ENCODE assay signal across 17 cellular contexts in genomic region chr9:90037136-90037797, GRCh38.
DNase-seq lines count a peak whose midpoint lies in the region; ATAC-seq and TF ChIP-seq lines count a peak whose summit lies in the region.
"Had no signal": no experiment of that assay in that cellular context is flagged by ENCODE, and none has a peak within 500 bp of the region (broad histone marks: within the 10 kb centered on the region; RNA-seq: fewer than 3 reads in every experiment).

No MANE protein-coding gene starts in this region.

- H3K4me3 Mint-ChIP-seq in glutamatergic neuron (ENCODE audit: unreplicated experiment) (peak overlapping the region; percentile 8), progenitor cell of endocrine pancreas (ENCODE audit: low read depth) (no peak overlapping the region)
- H3K4me3 Mint-ChIP-seq: CD4-positive, alpha-beta T cell; T-cell had no signal

- no peaks in the 10 kb centered on the region for H3K36me3 Mint-ChIP-seq in glutamatergic neuron (ENCODE audit: unreplicated experiment)
- H3K36me3 Mint-ChIP-seq in progenitor cell of endocrine pancreas (ENCODE audit: insufficient read depth) = no peaks in the 10 kb centered on the region
- H3K36me3 Mint-ChIP-seq: T-cell had no signal

- intact Hi-C loops in tibial artery (cut with DNase I; ENCODE audit: low total_unique reads) = no loop called here

- TF ChIP-seq POLR2A in GM18505 (IDR thresholded peaks at IDR 0.05; ENCODE audit: borderline replicate concordance, extremely low read depth, insufficient read depth, insufficient read length) = no peak

- H3K27me3 Mint-ChIP-seq in glutamatergic neuron (ENCODE audit: unreplicated experiment) (peaks cover 3% of the 10 kb centered on the region), progenitor cell of endocrine pancreas (peaks cover 4% of the 10 kb centered on the region)
- H3K27me3 Mint-ChIP-seq: CD4-positive, alpha-beta T cell had no signal

- no peaks in the 10 kb centered on the region for H3K9me3 ChIP-seq in tibial artery
- H3K9me3 ChIP-seq: Caco-2, SK-N-SH had no signal

- H3K27ac Mint-ChIP-seq in glutamatergic neuron (ENCODE audit: unreplicated experiment) = peak overlapping the region; percentile 16
- no peak overlapping the region for H3K27ac Mint-ChIP-seq in progenitor cell of endocrine pancreas
- H3K27ac Mint-ChIP-seq: CD4-positive, alpha-beta T cell; T-cell had no signal

- H3K4me1 Mint-ChIP-seq in glutamatergic neuron (ENCODE audit: low read depth, unreplicated experiment) (peaks cover 7% of the 10 kb centered on the region), progenitor cell of endocrine pancreas (ENCODE audit: low read depth) (no peaks in the 10 kb centered on the region)
- H3K4me1 Mint-ChIP-seq: T-cell had no signal

- no peaks in the 10 kb centered on the region for H3K27me3 ChIP-seq in tibial artery

- TF ChIP-seq CTCF in glutamatergic neuron (IDR thresholded peaks at IDR 0.05; ENCODE audit: partially characterized antibody, unreplicated experiment) = no peak
- no peak for TF ChIP-seq CTCF in tibial artery (IDR thresholded peaks at IDR 0.05)
- TF ChIP-seq CTCF in progenitor cell of endocrine pancreas (IDR thresholded peaks at IDR 0.05; ENCODE audit: unreplicated experiment) = no peak

- DNase-seq in NCI-H748 (lab: John Stamatoyannopoulos, UW; ENCODE audit: unreplicated experiment) (peak; percentile 48), NCI-H748 treated with DMSO at 0.1 percent for 48 hours (lab: John Stamatoyannopoulos, UW) (no peak), NCI-H345 (lab: John Stamatoyannopoulos, UW) (peak; percentile 66), glutamatergic neuron (no peak), tibial artery (no peak), progenitor cell of endocrine pancreas (ENCODE audit: low spot score, unreplicated experiment) (no peak)
- DNase-seq: Caco-2; CD4-positive, alpha-beta T cell; GF-D8; GM23248; KBM-7; NCI-H2029 treated with DMSO at 0.1 percent for 48 hours; NK-92 treated with Interleukin-12 subunit alpha and Interleukin-12 subunit beta, amount 100 ng/mL, for 24 hours; Right ventricle myocardium superior; SK-N-SH; T-cell had no signal

- H3K9me3 Mint-ChIP-seq in glutamatergic neuron (ENCODE audit: unreplicated experiment) = peaks cover 3% of the 10 kb centered on the region
- H3K9me3 Mint-ChIP-seq in progenitor cell of endocrine pancreas (ENCODE audit: low read depth) = no peaks in the 10 kb centered on the region
- H3K9me3 Mint-ChIP-seq: CD4-positive, alpha-beta T cell; T-cell had no signal

- no peak overlapping the region for H3K27ac ChIP-seq in tibial artery
- H3K27ac ChIP-seq: GM23248 had no signal

- ATAC-seq in GM18505 (IDR thresholded peaks at IDR 0.05; ENCODE audit: unreplicated experiment) = no peak
- ATAC-seq: T-cell had no signal

- H3K36me3 ChIP-seq in tibial artery = no peaks in the 10 kb centered on the region

- H3K4me1 ChIP-seq in tibial artery = no peaks in the 10 kb centered on the region
- H3K4me1 ChIP-seq: Caco-2 had no signal

- H3K4me3 ChIP-seq in tibial artery = no peak overlapping the region
- H3K4me3 ChIP-seq: GM23248 had no signal

Comparison
In these comparisons a context has a peak if more than half of its experiments do, and no peak if none do; other contexts are left out.
1. DNase-seq: peak in NCI-H748 (single experiment) and NCI-H345 (single experiment); none in NCI-H748 treated with DMSO at 0.1 percent for 48 hours (single experiment), glutamatergic neuron (single experiment), tibial artery (0 of 2) and progenitor cell of endocrine pancreas (single experiment).